ENCODE assay signal across 8 cellular contexts in the genomic region with DNA sequence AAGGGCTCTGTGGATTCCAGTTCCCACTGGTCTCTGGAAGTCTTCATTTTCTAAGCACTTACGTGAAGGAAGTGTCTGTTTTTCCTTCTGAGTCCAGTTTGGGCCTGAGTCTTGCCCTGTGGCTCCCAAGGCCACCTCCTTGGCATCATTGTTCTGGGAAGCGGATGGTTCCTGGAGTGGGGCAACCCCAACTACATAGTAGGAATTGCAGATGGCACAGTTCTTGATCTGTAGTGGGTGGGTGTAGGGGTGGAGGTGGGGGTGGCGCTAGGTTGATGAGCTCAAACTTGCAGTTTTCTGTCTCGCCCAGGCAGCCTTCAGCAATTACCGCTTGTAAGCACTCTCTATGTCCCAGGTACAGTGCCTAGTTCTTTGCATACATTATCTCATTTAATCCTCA.
"Had no signal": no experiment of that assay in that cellular context is flagged by ENCODE, and none has a peak within 500 bp of the region (broad histone marks: within the 10 kb centered on the region; RNA-seq: fewer than 3 reads in every experiment).

No MANE protein-coding gene starts in this region.

- H3K4me1 Mint-ChIP-seq: GM23338 had no signal

- H3K4me3 ChIP-seq: GM23248, GM23338, HAP-1 had no signal

- H3K4me3 Mint-ChIP-seq: GM23338, H9, HFFc6 had no signal

- H3K9me3 ChIP-seq: HAP-1 had no signal

- DNase-seq: GM23248, GOT3, H7, H9, HCEC 1CT, HFFc6 had no signal

- H3K9me3 Mint-ChIP-seq: H9, HFFc6 had no signal

- H3K36me3 ChIP-seq: HAP-1 had no signal

- H3K27ac Mint-ChIP-seq: GM23338, H9, HFFc6 had no signal

- H3K4me1 ChIP-seq: HAP-1 had no signal

- H3K27ac ChIP-seq: GM23248 had no signal
